ENCODE assay signal across 27 cellular contexts in the genomic region with DNA sequence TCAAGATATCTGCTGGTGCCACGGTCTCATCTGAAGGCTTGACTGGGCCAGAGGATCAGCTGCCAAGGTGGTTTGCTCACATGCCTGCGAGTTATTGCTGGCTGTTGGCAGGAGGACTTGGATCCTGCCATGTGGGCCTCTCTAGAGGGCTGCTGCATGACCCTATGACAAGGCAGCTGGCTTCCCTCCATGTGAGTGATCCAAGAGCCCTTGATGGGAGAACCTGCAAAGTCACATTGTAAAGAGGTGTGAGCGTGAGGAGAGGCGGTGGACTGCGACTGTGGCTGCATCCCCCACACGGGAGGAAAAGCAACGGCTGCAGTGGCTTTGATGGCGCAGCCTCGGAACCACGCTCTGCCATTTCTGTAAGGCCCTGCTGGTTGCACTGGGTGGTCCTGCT. TPM values are rescaled to one million over a fixed set of nuclear protein-coding genes. Genes with fewer than 3 reads are reported as not detected.
"Had no signal": no experiment of that assay in that cellular context is flagged by ENCODE, and none has a peak within 500 bp of the region (broad histone marks: within the 10 kb centered on the region; RNA-seq: fewer than 3 reads in every experiment).

No MANE protein-coding gene starts in this region.

- DNase-seq: activated B cell treated with CpG ODN at 0.5 μM for 24 hours; activated CD4-positive, alpha-beta T cell treated with anti-CD3 and anti-CD28 coated beads for 36 hours; activated CD4-positive, alpha-beta T cell treated with anti-CD3 and anti-CD28 coated beads, Interleukin-2, amount 50 U/mL, for 48 hours; activated CD8-positive, alpha-beta memory T cell treated with anti-CD3 and anti-CD28 coated beads, Interleukin-2, amount 50 U/mL, for 48 hours; activated naive CD4-positive, alpha-beta T cell treated with anti-CD3 and anti-CD28 coated beads for 36 hours; activated T-cell treated with anti-CD3 and anti-CD28 coated beads, Interleukin-2, amount 50 U/mL, for 4 hours; amygdala; cortex of kidney; endodermal cell; heart right ventricle; islet precursor cell; left cardiac atrium; naive B cell; stimulated activated CD4-positive, alpha-beta T cell treated with anti-CD3 and anti-CD28 coated beads, Interleukin-2, amount 100 ng/mL, for 24 hours; stimulated activated naive CD8-positive, alpha-beta T cell treated with anti-CD3 and anti-CD28 coated beads, Interleukin-15, amount 100 ng/mL, for 72 hours; T-helper 1 cell had no signal

- H3K36me3 ChIP-seq: heart right ventricle, pancreas, right lobe of liver, tibial nerve had no signal

- H3K9me3 ChIP-seq: pancreas, right lobe of liver, tibial nerve had no signal

- H3K27me3 ChIP-seq: pancreas, right lobe of liver, tibial nerve had no signal

- H3K27ac Mint-ChIP-seq: activated B cell treated with CpG ODN at 0.5 μM for 24 hours; activated CD4-positive, alpha-beta T cell treated with anti-CD3 and anti-CD28 coated beads for 36 hours; activated naive CD4-positive, alpha-beta T cell treated with anti-CD3 and anti-CD28 coated beads for 36 hours; endodermal cell; stimulated activated effector memory CD8-positive, alpha-beta T cell treated with anti-CD3 and anti-CD28 coated beads, Interleukin-12 subunit alpha, Interleukin-12 subunit beta, amount 100 ng/mL, for 72 hours; stimulated activated naive CD8-positive, alpha-beta T cell treated with anti-CD3 and anti-CD28 coated beads, Interleukin-15, amount 100 ng/mL, for 72 hours had no signal

- H3K27ac ChIP-seq: epithelial cell of prostate, heart right ventricle, pancreas, right lobe of liver, skin epidermis, tibial nerve had no signal

- ATAC-seq: activated CD4-positive, alpha-beta T cell treated with anti-CD3 and anti-CD28 coated beads for 36 hours; activated T-cell treated with anti-CD3 and anti-CD28 coated beads, Interleukin-2, amount 50 U/mL, for 4 hours; heart right ventricle; left cardiac atrium; pancreas; right lobe of liver; stimulated activated effector memory CD8-positive, alpha-beta T cell treated with anti-CD3 and anti-CD28 coated beads, Interleukin-12 subunit alpha, Interleukin-12 subunit beta, amount 100 ng/mL, for 72 hours; stimulated activated naive CD8-positive, alpha-beta T cell treated with anti-CD3 and anti-CD28 coated beads, Interleukin-15, amount 100 ng/mL, for 72 hours had no signal

- H3K4me3 ChIP-seq: heart right ventricle, pancreas, right lobe of liver, skin epidermis, tibial nerve had no signal

- H3K9me3 Mint-ChIP-seq: activated B cell treated with CpG ODN at 0.5 μM for 24 hours; activated naive CD4-positive, alpha-beta T cell treated with anti-CD3 and anti-CD28 coated beads for 36 hours; activated T-cell treated with anti-CD3 and anti-CD28 coated beads, Interleukin-2, amount 50 U/mL, for 4 hours; endodermal cell; naive B cell; stimulated activated effector memory CD8-positive, alpha-beta T cell treated with anti-CD3 and anti-CD28 coated beads, Interleukin-12 subunit alpha, Interleukin-12 subunit beta, amount 100 ng/mL, for 72 hours; stimulated activated naive CD8-positive, alpha-beta T cell treated with anti-CD3 and anti-CD28 coated beads, Interleukin-15, amount 100 ng/mL, for 72 hours had no signal

- H3K27me3 Mint-ChIP-seq: activated CD4-positive, alpha-beta T cell treated with anti-CD3 and anti-CD28 coated beads for 36 hours; stimulated activated naive CD8-positive, alpha-beta T cell treated with anti-CD3 and anti-CD28 coated beads, Interleukin-15, amount 100 ng/mL, for 72 hours had no signal

- H3K36me3 Mint-ChIP-seq: naive B cell had no signal

- H3K4me3 Mint-ChIP-seq: activated B cell treated with CpG ODN at 0.5 μM for 24 hours; activated CD4-positive, alpha-beta T cell treated with anti-CD3 and anti-CD28 coated beads for 36 hours; activated naive CD4-positive, alpha-beta T cell treated with anti-CD3 and anti-CD28 coated beads for 36 hours; activated T-cell treated with anti-CD3 and anti-CD28 coated beads, Interleukin-2, amount 50 U/mL, for 4 hours; endodermal cell; stimulated activated effector memory CD8-positive, alpha-beta T cell treated with anti-CD3 and anti-CD28 coated beads, Interleukin-12 subunit alpha, Interleukin-12 subunit beta, amount 100 ng/mL, for 72 hours; stimulated activated naive CD8-positive, alpha-beta T cell treated with anti-CD3 and anti-CD28 coated beads, Interleukin-15, amount 100 ng/mL, for 72 hours had no signal

RNA-seq across cellular contexts. Expression of a gene that starts 4.0 kb away (rescaled TPM):
- total RNA-seq: activated B cell treated with CpG ODN at 0.5 μM for 24 hours; activated CD4-positive, alpha-beta T cell treated with anti-CD3 and anti-CD28 coated beads for 36 hours; activated CD8-positive, alpha-beta memory T cell treated with anti-CD3 and anti-CD28 coated beads for 36 hours; activated naive CD4-positive, alpha-beta T cell treated with anti-CD3 and anti-CD28 coated beads for 36 hours; activated T-cell treated with anti-CD3 and anti-CD28 coated beads, Interleukin-2, amount 50 U/mL, for 4 hours; cerebellum; endodermal cell; heart right ventricle; mesenteric fat pad; pancreas; pulmonary artery endothelial cell had no signal

RNA-seq across cellular contexts. Expression of a gene that starts 49.3 kb away (rescaled TPM):
- total RNA-seq: activated B cell treated with CpG ODN at 0.5 μM for 24 hours; activated CD4-positive, alpha-beta T cell treated with anti-CD3 and anti-CD28 coated beads for 36 hours; activated CD8-positive, alpha-beta memory T cell treated with anti-CD3 and anti-CD28 coated beads for 36 hours; activated naive CD4-positive, alpha-beta T cell treated with anti-CD3 and anti-CD28 coated beads for 36 hours; activated T-cell treated with anti-CD3 and anti-CD28 coated beads, Interleukin-2, amount 50 U/mL, for 4 hours; cerebellum; endodermal cell; fibroblast of villous mesenchyme; left cardiac atrium; mesenteric fat pad; pancreas; pulmonary artery endothelial cell; right lobe of liver had no signal
- polyA plus RNA-seq: heart right ventricle, pancreas had no signal

RNA-seq across cellular contexts. Expression of a gene that starts 59.1 kb away (rescaled TPM):
- total RNA-seq: activated B cell treated with CpG ODN at 0.5 μM for 24 hours had no signal
